Comparison of ENCODE assay signal across 10 cellular contexts in genomic region chr10:112732277-112732891, GRCh38.
A peak's percentile ranks its signal among the peaks of the same experiment; 100 is the strongest.
DNase-seq lines count a peak whose midpoint lies in the region; ATAC-seq and TF ChIP-seq lines count a peak whose summit lies in the region.
"Had no signal": no experiment of that assay in that cellular context is flagged by ENCODE, and none has a peak within 500 bp of the region (broad histone marks: within the 10 kb centered on the region; RNA-seq: fewer than 3 reads in every experiment).

No MANE protein-coding gene starts in this region.

- H3K27me3 Mint-ChIP-seq in neural crest cell (ENCODE audit: low read depth), result no peaks in the 10 kb centered on the region
- no peaks in the 10 kb centered on the region for H3K27me3 Mint-ChIP-seq in T-helper 17 cell

- no peaks in the 10 kb centered on the region for H3K9me3 ChIP-seq in T-helper 17 cell (ENCODE audit: control insufficient read depth, low read length, poor library complexity, severe bottlenecking)

- H3K9me3 Mint-ChIP-seq in neural crest cell, result no peaks in the 10 kb centered on the region

- TF ChIP-seq CTCF in neural crest cell (conservative IDR thresholded peaks at IDR 0.05), result no peak

- H3K4me1 Mint-ChIP-seq in neural crest cell (peaks cover 59% of the 10 kb centered on the region), T-helper 17 cell (peaks cover 12% of the 10 kb centered on the region)

- ATAC-seq in GM18907 (IDR thresholded peaks at IDR 0.05; ENCODE audit: unreplicated experiment) (peak; percentile 57), T-helper 17 cell (no peak), GM18505 (IDR thresholded peaks at IDR 0.05; ENCODE audit: unreplicated experiment) (no peak)
- ATAC-seq: Panc1 had no signal

- no peaks in the 10 kb centered on the region for H3K36me3 Mint-ChIP-seq in neural crest cell (ENCODE audit: low read depth)
- peaks cover 5% of the 10 kb centered on the region for H3K36me3 Mint-ChIP-seq in T-helper 17 cell (ENCODE audit: low read depth)

- DNase-seq in LHCN-M2 (ENCODE audit: low read depth), result peak; percentile 48
- peak; percentile 39 for DNase-seq in dermis blood vessel endothelial cell
- peak; percentile 13 for DNase-seq in neural crest cell (ENCODE audit: low read depth, low spot score)
- DNase-seq in stimulated activated naive CD4-positive, alpha-beta T cell treated with Interleukin-2 at 50 U/mL for 16 hours (lab: John Stamatoyannopoulos, UW), result no peak
- DNase-seq in activated gamma-delta T cell (lab: John Stamatoyannopoulos, UW), result no peak
- DNase-seq in T-helper 17 cell, result no peak
- DNase-seq: activated CD8-positive, alpha-beta memory T cell treated with anti-CD3 and anti-CD28 coated beads, Interleukin-2, amount 50 U/mL, for 48 hours had no signal

- H3K27ac Mint-ChIP-seq in neural crest cell (ENCODE audit: unreplicated experiment), result peak overlapping the region; percentile 47
- no peak overlapping the region for H3K27ac Mint-ChIP-seq in T-helper 17 cell

- peak overlapping the region; percentile 27 for H3K4me3 Mint-ChIP-seq in neural crest cell
- H3K4me3 Mint-ChIP-seq in T-helper 17 cell, result no peak overlapping the region

- no peak for TF ChIP-seq POLR2A in GM18505 (IDR thresholded peaks at IDR 0.05; ENCODE audit: borderline replicate concordance, extremely low read depth, insufficient read depth, insufficient read length)

Comparison
In these comparisons a context has a peak if more than half of its experiments do, and no peak if none do; other contexts are left out.
1. DNase-seq: peak in LHCN-M2 (single experiment), dermis blood vessel endothelial cell (single experiment) and neural crest cell (single experiment); none in stimulated activated naive CD4-positive, alpha-beta T cell treated with Interleukin-2 at 50 U/mL for 16 hours (single experiment), activated gamma-delta T cell (single experiment) and T-helper 17 cell (0 of 3).